Comparison of ENCODE assay signal across 8 cellular contexts in the genomic region with DNA sequence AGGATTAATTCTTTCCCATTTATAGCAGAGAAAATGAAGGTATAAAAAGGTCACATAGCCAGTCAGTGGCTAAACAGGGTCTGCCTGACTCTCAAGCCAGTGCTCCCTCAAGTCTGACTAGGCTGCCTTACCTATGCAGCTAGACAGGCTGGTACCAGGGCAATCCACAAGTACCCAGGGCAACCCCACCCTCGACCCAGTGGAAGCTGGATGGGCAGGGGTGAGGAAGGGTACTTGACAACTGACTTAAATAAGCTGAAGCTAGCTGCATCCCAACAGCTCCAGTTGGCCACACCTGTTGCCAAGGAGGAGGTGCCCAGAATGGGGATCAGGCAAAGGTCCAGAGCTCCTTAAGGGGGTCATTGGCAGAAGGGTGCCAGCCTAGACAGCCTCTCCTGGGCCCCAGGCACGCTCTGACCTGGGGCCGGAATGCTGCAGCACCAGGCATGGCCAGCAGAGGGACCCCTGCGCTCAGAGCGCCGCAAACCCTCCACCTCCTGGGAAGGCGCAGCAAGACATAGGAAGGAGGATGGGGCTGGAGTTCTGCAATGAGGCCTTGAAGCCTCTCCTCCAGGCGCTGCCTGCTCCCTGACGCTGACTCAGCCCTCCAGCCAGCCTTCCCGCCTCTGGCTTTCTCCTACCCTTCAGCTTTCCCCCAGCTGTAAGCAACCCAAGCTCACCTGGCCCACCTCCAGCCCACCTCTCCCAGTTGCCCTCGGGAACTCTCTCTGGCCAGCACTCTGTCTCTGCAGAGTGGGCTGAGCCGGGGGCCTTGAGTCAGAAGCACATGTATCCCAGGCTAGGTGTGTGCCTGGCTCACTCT. TPM values are rescaled to one million over a fixed set of nuclear protein-coding genes. Genes with fewer than 3 reads are reported as not detected.
DNase-seq lines count a peak whose midpoint lies in the region; ATAC-seq and TF ChIP-seq lines count a peak whose summit lies in the region.

No MANE protein-coding gene starts in this region.

- H3K4me3 ChIP-seq in neural cell (ENCODE audit: low read length), result no peak overlapping the region

- H3K9ac ChIP-seq in neural cell (ENCODE audit: low read length), result no peak overlapping the region

- no peaks in the 10 kb centered on the region for H3K36me3 ChIP-seq in neural cell (ENCODE audit: insufficient read depth, low read length)

- TF ChIP-seq RAD21 in neural cell (conservative IDR thresholded peaks at IDR 0.05), result peak; percentile 88

- no peak overlapping the region for H3K4me2 ChIP-seq in neural cell (ENCODE audit: low read length)

- peak; percentile 83 for ATAC-seq in stimulated activated naive CD8-positive, alpha-beta T cell treated with anti-CD3 and anti-CD28 coated beads, Interleukin-15, amount 100 ng/mL, for 72 hours
- no peak for ATAC-seq in HG02973 (IDR thresholded peaks at IDR 0.05; ENCODE audit: unreplicated experiment)

- H3K9me2 ChIP-seq in neural cell (ENCODE audit: insufficient read depth, low read length), result no peaks in the 10 kb centered on the region

- no peaks in the 10 kb centered on the region for H3K27me3 ChIP-seq in neural cell (ENCODE audit: insufficient read depth, low read depth, low read length)

- no peak overlapping the region for H3K27ac ChIP-seq in neural cell (ENCODE audit: low read length)

- H3K4me3 Mint-ChIP-seq in stimulated activated naive CD8-positive, alpha-beta T cell treated with anti-CD3 and anti-CD28 coated beads, Interleukin-15, amount 100 ng/mL, for 72 hours, result no peak overlapping the region

- H3F3A ChIP-seq in neural cell (ENCODE audit: insufficient read depth, low read length, poor library complexity, severe bottlenecking), result no peaks in the 10 kb centered on the region

- H3K27ac Mint-ChIP-seq in stimulated activated naive CD8-positive, alpha-beta T cell treated with anti-CD3 and anti-CD28 coated beads, Interleukin-15, amount 100 ng/mL, for 72 hours, result no peak overlapping the region

- H3K79me2 ChIP-seq in neural cell (replicated peaks; ENCODE audit: insufficient read depth, low read length), result no peaks in the 10 kb centered on the region

- H3K4me1 Mint-ChIP-seq in stimulated activated naive CD8-positive, alpha-beta T cell treated with anti-CD3 and anti-CD28 coated beads, Interleukin-15, amount 100 ng/mL, for 72 hours, result peaks cover 8% of the 10 kb centered on the region

- no peaks in the 10 kb centered on the region for H4K20me1 ChIP-seq in neural cell (ENCODE audit: insufficient read depth)

- no peaks in the 10 kb centered on the region for H3K9me3 ChIP-seq in neural cell (ENCODE audit: low read length)

- H3K9me3 Mint-ChIP-seq in stimulated activated naive CD8-positive, alpha-beta T cell treated with anti-CD3 and anti-CD28 coated beads, Interleukin-15, amount 100 ng/mL, for 72 hours, result no peaks in the 10 kb centered on the region

- no peak for TF ChIP-seq EP300 in neural cell (conservative IDR thresholded peaks at IDR 0.05; ENCODE audit: poor library complexity, severe bottlenecking)

- no peaks in the 10 kb centered on the region for H3K27me3 Mint-ChIP-seq in stimulated activated naive CD8-positive, alpha-beta T cell treated with anti-CD3 and anti-CD28 coated beads, Interleukin-15, amount 100 ng/mL, for 72 hours

- no peak overlapping the region for H2AFZ ChIP-seq in neural cell (ENCODE audit: low read depth, low read length)

- peak; percentile 96 for TF ChIP-seq CTCF in neural cell (IDR thresholded peaks at IDR 0.05; ENCODE audit: poor library complexity, severe bottlenecking)

- DNase-seq in DMS114 treated with DMSO at 0.1 percent for 48 hours (lab: John Stamatoyannopoulos, UW; ENCODE audit: unreplicated experiment) (peak; percentile 56), HS-27A (ENCODE audit: low read depth) (peak; percentile 23), fibroblast of peridontal ligament (ENCODE audit: extremely low read depth) (peak; percentile 88)
- peak; percentile 43 to 55 for DNase-seq in activated T-helper 1 cell treated with anti-CD3 and anti-CD28 coated beads, Interleukin-2, amount 50 U/mL, for 16 hours (ENCODE audit: low read depth in 1 of 2, low spot score in 1 of 2)
- DNase-seq in stimulated activated naive CD8-positive, alpha-beta T cell treated with anti-CD3 and anti-CD28 coated beads, Interleukin-15, amount 100 ng/mL, for 72 hours, result peak; percentile 65

TF ChIP-seq in PFSK-1, 5 proteins besides CTCF, POLR2A, EP300 and RAD21:
- peak; percentile 85 for TF ChIP-seq FOXP2 (optimal IDR thresholded peaks at IDR 0.05; ENCODE audit: borderline replicate concordance, extremely low read depth, extremely low read length, insufficient read depth)
- no peak for TF ChIP-seq SIN3A (IDR thresholded peaks at IDR 0.05; ENCODE audit: borderline replicate concordance, insufficient read depth, low read length)
- TF ChIP-seq, protein P1, sequence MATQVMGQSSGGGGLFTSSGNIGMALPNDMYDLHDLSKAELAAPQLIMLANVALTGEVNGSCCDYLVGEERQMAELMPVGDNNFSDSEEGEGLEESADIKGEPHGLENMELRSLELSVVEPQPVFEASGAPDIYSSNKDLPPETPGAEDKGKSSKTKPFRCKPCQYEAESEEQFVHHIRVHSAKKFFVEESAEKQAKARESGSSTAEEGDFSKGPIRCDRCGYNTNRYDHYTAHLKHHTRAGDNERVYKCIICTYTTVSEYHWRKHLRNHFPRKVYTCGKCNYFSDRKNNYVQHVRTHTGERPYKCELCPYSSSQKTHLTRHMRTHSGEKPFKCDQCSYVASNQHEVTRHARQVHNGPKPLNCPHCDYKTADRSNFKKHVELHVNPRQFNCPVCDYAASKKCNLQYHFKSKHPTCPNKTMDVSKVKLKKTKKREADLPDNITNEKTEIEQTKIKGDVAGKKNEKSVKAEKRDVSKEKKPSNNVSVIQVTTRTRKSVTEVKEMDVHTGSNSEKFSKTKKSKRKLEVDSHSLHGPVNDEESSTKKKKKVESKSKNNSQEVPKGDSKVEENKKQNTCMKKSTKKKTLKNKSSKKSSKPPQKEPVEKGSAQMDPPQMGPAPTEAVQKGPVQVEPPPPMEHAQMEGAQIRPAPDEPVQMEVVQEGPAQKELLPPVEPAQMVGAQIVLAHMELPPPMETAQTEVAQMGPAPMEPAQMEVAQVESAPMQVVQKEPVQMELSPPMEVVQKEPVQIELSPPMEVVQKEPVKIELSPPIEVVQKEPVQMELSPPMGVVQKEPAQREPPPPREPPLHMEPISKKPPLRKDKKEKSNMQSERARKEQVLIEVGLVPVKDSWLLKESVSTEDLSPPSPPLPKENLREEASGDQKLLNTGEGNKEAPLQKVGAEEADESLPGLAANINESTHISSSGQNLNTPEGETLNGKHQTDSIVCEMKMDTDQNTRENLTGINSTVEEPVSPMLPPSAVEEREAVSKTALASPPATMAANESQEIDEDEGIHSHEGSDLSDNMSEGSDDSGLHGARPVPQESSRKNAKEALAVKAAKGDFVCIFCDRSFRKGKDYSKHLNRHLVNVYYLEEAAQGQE (IDR thresholded peaks at IDR 0.05; ENCODE audit: insufficient read depth in 1 of 2, low read depth in 2 of 2, low read length in 2 of 2), result no peak
TF ChIP-seq in PFSK-1: peak in this region for 1.

TF ChIP-seq in neural cell, 6 proteins besides CTCF, POLR2A, EP300 and RAD21:
- no peak for TF ChIP-seq MXI1 (conservative IDR thresholded peaks at IDR 0.05; ENCODE audit: poor library complexity, severe bottlenecking)
- peak; percentile 37 for TF ChIP-seq TAF1 (IDR thresholded peaks at IDR 0.05; ENCODE audit: low read depth)
- TF ChIP-seq, protein P1 (IDR thresholded peaks at IDR 0.05; ENCODE audit: borderline replicate concordance), result no peak
- peak; percentile 93 for TF ChIP-seq SMC3 (conservative IDR thresholded peaks at IDR 0.05; ENCODE audit: poor library complexity)

RNA-seq across cellular contexts. Expression of a gene that starts 28.9 kb away (rescaled TPM):
- 1.0 TPM for polyA plus RNA-seq in PFSK-1 (2012; ENCODE audit: insufficient read length, low read depth)
- 25.5 and 34.3 TPM in 2 replicates for polyA plus RNA-seq in neural cell
- polyA minus RNA-seq in neural cell, result 52.6 and 56.7 TPM in 2 replicates

RNA-seq across cellular contexts. Expression of a gene that starts 31.5 kb away (rescaled TPM):
- not detected for polyA plus RNA-seq in PFSK-1 (2012; ENCODE audit: insufficient read length, low read depth)
- not detected in 2 replicates for polyA plus RNA-seq in neural cell
- not detected in 2 replicates for polyA minus RNA-seq in neural cell

RNA-seq across cellular contexts. Expression of a gene that starts 45.5 kb away (rescaled TPM):
- 3.7 TPM for polyA plus RNA-seq in PFSK-1 (2012; ENCODE audit: insufficient read length, low read depth)
- polyA plus RNA-seq in neural cell, result 48.1 and 67.2 TPM in 2 replicates
- 40.2 and 41.6 TPM in 2 replicates for polyA minus RNA-seq in neural cell

Comparison
In these comparisons a context has a peak if more than half of its experiments do, and no peak if none do; other contexts are left out.
1. DNase-seq: peak in every context shown above with its lines; median percentile 88 in fibroblast of peridontal ligament; 65 in stimulated activated naive CD8-positive, alpha-beta T cell treated with anti-CD3 and anti-CD28 coated beads, Interleukin-15, amount 100 ng/mL, for 72 hours; 56 in DMS114 treated with DMSO at 0.1 percent for 48 hours; 49 in activated T-helper 1 cell treated with anti-CD3 and anti-CD28 coated beads, Interleukin-2, amount 50 U/mL, for 16 hours; 23 in HS-27A.